In genomic region chr18:60020107-60020925, GRCh38 we compare ENCODE assay signal across 1 cellular context.
TF ChIP-seq lines count a peak whose summit lies in the region.

No MANE protein-coding gene starts in this region.

TF ChIP-seq in GM23338, 12 proteins besides CTCF, POLR2A, EP300 and RAD21 (continued from another document):
- TF ChIP-seq, protein P1, sequence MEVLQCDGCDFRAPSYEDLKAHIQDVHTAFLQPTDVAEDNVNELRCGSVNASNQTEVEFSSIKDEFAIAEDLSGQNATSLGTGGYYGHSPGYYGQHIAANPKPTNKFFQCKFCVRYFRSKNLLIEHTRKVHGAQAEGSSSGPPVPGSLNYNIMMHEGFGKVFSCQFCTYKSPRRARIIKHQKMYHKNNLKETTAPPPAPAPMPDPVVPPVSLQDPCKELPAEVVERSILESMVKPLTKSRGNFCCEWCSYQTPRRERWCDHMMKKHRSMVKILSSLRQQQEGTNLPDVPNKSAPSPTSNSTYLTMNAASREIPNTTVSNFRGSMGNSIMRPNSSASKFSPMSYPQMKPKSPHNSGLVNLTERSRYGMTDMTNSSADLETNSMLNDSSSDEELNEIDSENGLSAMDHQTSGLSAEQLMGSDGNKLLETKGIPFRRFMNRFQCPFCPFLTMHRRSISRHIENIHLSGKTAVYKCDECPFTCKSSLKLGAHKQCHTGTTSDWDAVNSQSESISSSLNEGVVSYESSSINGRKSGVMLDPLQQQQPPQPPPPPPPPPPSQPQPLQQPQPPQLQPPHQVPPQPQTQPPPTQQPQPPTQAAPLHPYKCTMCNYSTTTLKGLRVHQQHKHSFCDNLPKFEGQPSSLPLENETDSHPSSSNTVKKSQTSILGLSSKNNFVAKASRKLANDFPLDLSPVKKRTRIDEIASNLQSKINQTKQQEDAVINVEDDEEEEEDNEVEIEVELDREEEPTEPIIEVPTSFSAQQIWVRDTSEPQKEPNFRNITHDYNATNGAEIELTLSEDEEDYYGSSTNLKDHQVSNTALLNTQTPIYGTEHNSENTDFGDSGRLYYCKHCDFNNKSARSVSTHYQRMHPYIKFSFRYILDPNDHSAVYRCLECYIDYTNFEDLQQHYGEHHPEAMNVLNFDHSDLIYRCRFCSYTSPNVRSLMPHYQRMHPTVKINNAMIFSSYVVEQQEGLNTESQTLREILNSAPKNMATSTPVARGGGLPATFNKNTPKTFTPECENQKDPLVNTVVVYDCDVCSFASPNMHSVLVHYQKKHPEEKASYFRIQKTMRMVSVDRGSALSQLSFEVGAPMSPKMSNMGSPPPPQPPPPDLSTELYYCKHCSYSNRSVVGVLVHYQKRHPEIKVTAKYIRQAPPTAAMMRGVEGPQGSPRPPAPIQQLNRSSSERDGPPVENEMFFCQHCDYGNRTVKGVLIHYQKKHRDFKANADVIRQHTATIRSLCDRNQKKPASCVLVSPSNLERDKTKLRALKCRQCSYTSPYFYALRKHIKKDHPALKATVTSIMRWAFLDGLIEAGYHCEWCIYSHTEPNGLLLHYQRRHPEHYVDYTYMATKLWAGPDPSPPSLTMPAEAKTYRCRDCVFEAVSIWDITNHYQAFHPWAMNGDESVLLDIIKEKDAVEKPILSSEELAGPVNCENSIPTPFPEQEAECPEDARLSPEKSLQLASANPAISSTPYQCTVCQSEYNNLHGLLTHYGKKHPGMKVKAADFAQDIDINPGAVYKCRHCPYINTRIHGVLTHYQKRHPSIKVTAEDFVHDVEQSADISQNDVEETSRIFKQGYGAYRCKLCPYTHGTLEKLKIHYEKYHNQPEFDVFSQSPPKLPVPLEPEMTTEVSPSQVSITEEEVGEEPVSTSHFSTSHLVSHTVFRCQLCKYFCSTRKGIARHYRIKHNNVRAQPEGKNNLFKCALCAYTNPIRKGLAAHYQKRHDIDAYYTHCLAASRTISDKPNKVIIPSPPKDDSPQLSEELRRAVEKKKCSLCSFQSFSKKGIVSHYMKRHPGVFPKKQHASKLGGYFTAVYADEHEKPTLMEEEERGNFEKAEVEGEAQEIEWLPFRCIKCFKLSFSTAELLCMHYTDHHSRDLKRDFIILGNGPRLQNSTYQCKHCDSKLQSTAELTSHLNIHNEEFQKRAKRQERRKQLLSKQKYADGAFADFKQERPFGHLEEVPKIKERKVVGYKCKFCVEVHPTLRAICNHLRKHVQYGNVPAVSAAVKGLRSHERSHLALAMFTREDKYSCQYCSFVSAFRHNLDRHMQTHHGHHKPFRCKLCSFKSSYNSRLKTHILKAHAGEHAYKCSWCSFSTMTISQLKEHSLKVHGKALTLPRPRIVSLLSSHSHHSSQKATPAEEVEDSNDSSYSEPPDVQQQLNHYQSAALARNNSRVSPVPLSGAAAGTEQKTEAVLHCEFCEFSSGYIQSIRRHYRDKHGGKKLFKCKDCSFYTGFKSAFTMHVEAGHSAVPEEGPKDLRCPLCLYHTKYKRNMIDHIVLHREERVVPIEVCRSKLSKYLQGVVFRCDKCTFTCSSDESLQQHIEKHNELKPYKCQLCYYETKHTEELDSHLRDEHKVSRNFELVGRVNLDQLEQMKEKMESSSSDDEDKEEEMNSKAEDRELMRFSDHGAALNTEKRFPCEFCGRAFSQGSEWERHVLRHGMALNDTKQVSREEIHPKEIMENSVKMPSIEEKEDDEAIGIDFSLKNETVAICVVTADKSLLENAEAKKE (CRISPR knock-in tag; IDR thresholded peaks at IDR 0.05), result no peak
- no peak for TF ChIP-seq ZNF331 (CRISPR knock-in tag; IDR thresholded peaks at IDR 0.05; ENCODE audit: low read depth)
- TF ChIP-seq ZNF114 (CRISPR knock-in tag; IDR thresholded peaks at IDR 0.05), result no peak
- TF ChIP-seq EZH2 (IDR thresholded peaks at IDR 0.05; ENCODE audit: low read depth, unreplicated experiment), result no peak
- TF ChIP-seq NANOG (IDR thresholded peaks at IDR 0.05; ENCODE audit: borderline replicate concordance), result no peak
- TF ChIP-seq EZH2phosphoT487 (IDR thresholded peaks at IDR 0.05; ENCODE audit: unreplicated experiment), result no peak
- TF ChIP-seq STAT1 (IDR thresholded peaks at IDR 0.05; ENCODE audit: unreplicated experiment), result no peak
- TF ChIP-seq CREB1 (CRISPR knock-in tag; IDR thresholded peaks at IDR 0.05; ENCODE audit: low read depth), result no peak
- TF ChIP-seq ETS1 (IDR thresholded peaks at IDR 0.05), result no peak
- TF ChIP-seq JUNB (IDR thresholded peaks at IDR 0.05; ENCODE audit: unreplicated experiment), result no peak
